ENCODE assay signal across 8 cellular contexts in genomic region chr19:58499021-58499927, GRCh38. TPM values are rescaled to one million over a fixed set of nuclear protein-coding genes. Genes with fewer than 3 reads are reported as not detected.
DNase-seq lines count a peak whose midpoint lies in the region; TF ChIP-seq lines count a peak whose summit lies in the region.

No MANE protein-coding gene starts in this region.

- peak overlapping the region; percentile 84 for H3K9ac ChIP-seq in ES-I3 (ENCODE audit: low read depth, low read length)

- peak overlapping the region; percentile 81 for H3K27ac ChIP-seq in RWPE1

- no peaks in the 10 kb centered on the region for H3K36me3 ChIP-seq in ES-I3 (ENCODE audit: insufficient read depth, low read length)

- POLR2A ChIA-PET in RWPE1 (lab: Yijun Ruan, JAX; ENCODE audit: low non-redundant PET), result no interaction called here

- DNase-seq in H4 (ENCODE audit: low spot score) (peak; percentile 99), LoVo (ENCODE audit: low spot score) (peak; percentile 99), RWPE1 (ENCODE audit: low spot score) (peak; percentile 99), fibroblast of the conjunctiva (ENCODE audit: low read depth) (peak; percentile 99), nephron progenitor cell (peak; percentile 100)
- peak; percentile 98 for DNase-seq in activated effector memory CD4-positive, alpha-beta T cell treated with anti-CD3 and anti-CD28 coated beads, Interleukin-2, amount 50 U/mL, for 16 hours

- H3K36me3 Mint-ChIP-seq in nephron progenitor cell (ENCODE audit: low read depth), result peaks cover 9% of the 10 kb centered on the region
- peaks cover 4% of the 10 kb centered on the region for H3K36me3 Mint-ChIP-seq in stimulated activated naive CD8-positive, alpha-beta T cell treated with anti-CD3 and anti-CD28 coated beads, Interleukin-15, Interleukin-2, amounts not matched to agents 100 ng/mL and 50 ng/mL, for 24 hours (ENCODE audit: low read depth)

- CTCF ChIA-PET in RWPE1 (lab: Yijun Ruan, JAX), result interaction anchor here (0.6 to 1.1 kb wide), 3 partner anchors 10 to 277 kb away, joined by 3 read pairs; partner anchors contain the start of gene ZBTB45

- peaks cover 8% of the 10 kb centered on the region for H3K27me3 Mint-ChIP-seq in nephron progenitor cell (ENCODE audit: low read depth, poor library complexity)
- H3K27me3 Mint-ChIP-seq in stimulated activated naive CD8-positive, alpha-beta T cell treated with anti-CD3 and anti-CD28 coated beads, Interleukin-15, Interleukin-2, amounts not matched to agents 100 ng/mL and 50 ng/mL, for 24 hours, result no peaks in the 10 kb centered on the region

- H3K4me3 Mint-ChIP-seq in nephron progenitor cell, result peak overlapping the region; percentile 93
- H3K4me3 Mint-ChIP-seq in stimulated activated naive CD8-positive, alpha-beta T cell treated with anti-CD3 and anti-CD28 coated beads, Interleukin-15, Interleukin-2, amounts not matched to agents 100 ng/mL and 50 ng/mL, for 24 hours, result peak overlapping the region; percentile 94

- no peak for TF ChIP-seq CTCF in RWPE1 (conservative IDR thresholded peaks at IDR 0.05; ENCODE audit: low read depth)
- TF ChIP-seq CTCF in nephron progenitor cell (IDR thresholded peaks at IDR 0.05), result peak; percentile 35

- H3K4me1 Mint-ChIP-seq in nephron progenitor cell, result peaks cover 26% of the 10 kb centered on the region
- peaks cover 22% of the 10 kb centered on the region for H3K4me1 Mint-ChIP-seq in stimulated activated naive CD8-positive, alpha-beta T cell treated with anti-CD3 and anti-CD28 coated beads, Interleukin-15, Interleukin-2, amounts not matched to agents 100 ng/mL and 50 ng/mL, for 24 hours (ENCODE audit: low read depth)

- peak overlapping the region; percentile 71 for H3K27ac Mint-ChIP-seq in nephron progenitor cell
- peak overlapping the region; percentile 96 for H3K27ac Mint-ChIP-seq in stimulated activated naive CD8-positive, alpha-beta T cell treated with anti-CD3 and anti-CD28 coated beads, Interleukin-15, Interleukin-2, amounts not matched to agents 100 ng/mL and 50 ng/mL, for 24 hours

- H3K9me3 Mint-ChIP-seq in nephron progenitor cell, result peaks cover 7% of the 10 kb centered on the region
- H3K9me3 Mint-ChIP-seq in stimulated activated naive CD8-positive, alpha-beta T cell treated with anti-CD3 and anti-CD28 coated beads, Interleukin-15, Interleukin-2, amounts not matched to agents 100 ng/mL and 50 ng/mL, for 24 hours, result peaks cover 12% of the 10 kb centered on the region

- H3K4me1 ChIP-seq in ES-I3 (ENCODE audit: insufficient read depth, low read length), result 0 out of 2 replicates have a peak, but pooled peaks cover 5% of the 10 kb centered on the region

- no peaks in the 10 kb centered on the region for H3K9me3 ChIP-seq in ES-I3 (ENCODE audit: control insufficient read depth, insufficient read depth, low read length)

RNA-seq across cellular contexts. Expression of gene SLC27A5, which starts 12.5 kb away (rescaled TPM):
- total RNA-seq in H4 (2014; rRNA removed; shearing (Covaris generic)), result 18.1 and 19.7 TPM in 2 replicates

RNA-seq across cellular contexts. Expression of gene ZBTB45, which starts 20.3 kb away (rescaled TPM):
- 1.6 and 4.6 TPM in 2 replicates for total RNA-seq in H4 (2014; rRNA removed; shearing (Covaris generic))

RNA-seq across cellular contexts. Expression of gene ZNF446, which starts 23.1 kb away (rescaled TPM):
- 9.8 and 14.7 TPM in 2 replicates for total RNA-seq in H4 (2014; rRNA removed; shearing (Covaris generic))

RNA-seq across cellular contexts. Expression of gene ZNF324, which starts 32.4 kb away (rescaled TPM):
- total RNA-seq in H4 (2014; rRNA removed; shearing (Covaris generic)), result 7.1 and 10.1 TPM in 2 replicates

RNA-seq across cellular contexts. Expression of gene TRIM28, which starts 44.6 kb away (rescaled TPM):
- 378 and 416 TPM in 2 replicates for total RNA-seq in H4 (2014; rRNA removed; shearing (Covaris generic))

Comparison
In these comparisons a context has a peak if more than half of its experiments do, and no peak if none do; other contexts are left out.
1. Peak in every context shown above with its lines: DNase-seq and H3K27ac ChIP-seq.